ENCODE assay signal across 8 cellular contexts in the genomic region with DNA sequence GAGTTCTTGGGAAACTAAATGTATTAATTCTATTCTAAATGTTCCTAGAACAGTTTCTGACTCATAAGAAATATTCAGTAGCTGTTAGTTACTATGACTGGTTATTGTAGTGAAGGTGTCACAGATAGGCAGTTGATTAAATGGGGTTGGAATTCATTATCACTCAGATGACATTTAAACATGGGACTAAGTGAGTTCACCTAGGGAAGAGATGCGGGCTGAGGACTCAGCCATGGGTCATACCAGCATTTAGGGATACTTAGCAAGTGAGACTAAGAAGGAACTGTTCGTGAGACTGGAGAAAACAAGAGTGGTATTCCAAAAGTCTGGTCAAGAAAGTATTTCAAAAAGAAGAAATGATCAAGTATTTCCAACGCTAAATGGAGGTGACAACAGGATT.
"Had no signal": no experiment of that assay in that cellular context is flagged by ENCODE, and none has a peak within 500 bp of the region (broad histone marks: within the 10 kb centered on the region; RNA-seq: fewer than 3 reads in every experiment).

No MANE protein-coding gene starts in this region.

- DNase-seq: GOT3, H7, H9, HCEC 1CT, HFFc6 had no signal

- H3K4me2 ChIP-seq: GM23338 had no signal

- H3K9me3 ChIP-seq: HAP-1 had no signal

- ATAC-seq: GM23338, HCT116 had no signal

- H3K9me3 Mint-ChIP-seq: HFFc6 had no signal

- H2AFZ ChIP-seq: GM23338 had no signal

- H3K36me3 ChIP-seq: HAP-1 had no signal

- H3K27ac Mint-ChIP-seq: GM23338, H9, HFFc6 had no signal

- H3K4me1 ChIP-seq: HAP-1 had no signal

- H3K4me3 Mint-ChIP-seq: GM23338, H9, HFFc6 had no signal

- H3K4me3 ChIP-seq: GM23338, HAP-1 had no signal

- H3K4me1 Mint-ChIP-seq: GM23338, H9 had no signal
